In the genomic region with DNA sequence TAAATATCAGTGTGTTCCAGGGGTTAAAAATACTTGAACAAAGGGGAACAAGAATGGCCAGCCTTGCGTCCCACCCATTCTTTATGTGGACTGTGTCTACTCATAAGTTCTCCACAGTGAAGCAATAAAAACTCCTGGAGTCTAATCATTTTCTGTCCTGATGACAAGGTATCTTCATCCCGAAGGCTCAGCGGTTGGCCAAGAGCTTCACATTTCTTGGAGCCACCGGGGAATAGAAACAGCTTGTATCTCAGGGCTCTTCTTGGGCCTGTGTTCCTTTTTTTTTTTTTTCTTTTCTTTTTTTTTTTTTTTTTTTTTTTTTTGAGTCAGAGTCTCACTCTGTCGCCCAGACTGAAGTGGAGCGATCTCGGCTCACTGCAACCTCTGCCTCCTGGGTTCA, we compare ENCODE assay signal across 20 cellular contexts. TPM values are rescaled to one million over a fixed set of nuclear protein-coding genes. Genes with fewer than 3 reads are reported as not detected.
A peak's percentile ranks its signal among the peaks of the same experiment; 100 is the strongest.
DNase-seq lines count a peak whose midpoint lies in the region; ATAC-seq and TF ChIP-seq lines count a peak whose summit lies in the region.
"Had no signal": no experiment of that assay in that cellular context is flagged by ENCODE, and none has a peak within 500 bp of the region (broad histone marks: within the 10 kb centered on the region; RNA-seq: fewer than 3 reads in every experiment).

No MANE protein-coding gene starts in this region.

- H3K27me3 Mint-ChIP-seq in chondrocyte (ENCODE audit: low read depth) = no peaks in the 10 kb centered on the region
- H3K27me3 Mint-ChIP-seq: memory B cell, T-helper 17 cell, type B pancreatic cell had no signal

- no peaks in the 10 kb centered on the region for H3K9me3 ChIP-seq in right atrium auricular region

- peaks cover 0 to 65% of the 10 kb centered on the region in 2 donors for H3K4me1 ChIP-seq in right atrium auricular region

- DNase-seq in EH (ENCODE audit: low read depth) (peak; percentile 20), chondrocyte (ENCODE audit: low spot score) (no peak), right atrium auricular region (ENCODE audit: low spot score) (no peak), skeletal muscle cell (ENCODE audit: low read depth) (peak; percentile 53), KG1 (lab: John Stamatoyannopoulos, UW) (no peak), DMS79 (lab: John Stamatoyannopoulos, UW) (no peak)
- no peak for DNase-seq in activated effector memory CD4-positive, alpha-beta T cell treated with Interleukin-2 at 50 U/mL for 16 hours
- DNase-seq: activated CD8-positive, alpha-beta memory T cell treated with anti-CD3 and anti-CD28 coated beads, Interleukin-2, amount 50 U/mL, for 48 hours; COR-L47; erythroblast; MM.1S; NCI-H2081; NCI-H82; occipital lobe; T-helper 17 cell had no signal

- H3K27ac Mint-ChIP-seq in chondrocyte (ENCODE audit: unreplicated experiment) = peak overlapping the region; percentile 95
- H3K27ac Mint-ChIP-seq: activated naive CD4-positive, alpha-beta T cell treated with anti-CD3 and anti-CD28 coated beads, Interleukin-2, amount 50 U/mL, for 72 hours; memory B cell; T-helper 17 cell had no signal

- H3K4me3 Mint-ChIP-seq in chondrocyte (ENCODE audit: unreplicated experiment) = no peak overlapping the region
- H3K4me3 Mint-ChIP-seq: memory B cell, T-helper 17 cell had no signal

- H3K27ac ChIP-seq in right atrium auricular region = peak overlapping the region; percentile 54 to 60

- H3K36me3 Mint-ChIP-seq in chondrocyte (ENCODE audit: low read depth) = peaks cover 5% of the 10 kb centered on the region

- no peak for TF ChIP-seq CTCF in chondrocyte (IDR thresholded peaks at IDR 0.05)
- no peak for TF ChIP-seq CTCF in right atrium auricular region (IDR thresholded peaks at IDR 0.05)

- H3K4me1 Mint-ChIP-seq in chondrocyte (ENCODE audit: low read depth) = peaks cover 35% of the 10 kb centered on the region
- H3K4me1 Mint-ChIP-seq: memory B cell had no signal

- H3K4me3 ChIP-seq in right atrium auricular region = no peak overlapping the region
- H3K4me3 ChIP-seq in skeletal muscle cell (ENCODE audit: low read depth, low read length) = no peak overlapping the region

- no peak for ATAC-seq in HG03565 (IDR thresholded peaks at IDR 0.05; ENCODE audit: unreplicated experiment)
- ATAC-seq: activated CD4-positive, CD25-positive, alpha-beta regulatory T cell treated with anti-CD3 and anti-CD28 coated beads, Interleukin-2, amount 50 U/mL, for 24 hours; activated naive CD4-positive, alpha-beta T cell treated with anti-CD3 and anti-CD28 coated beads, Interleukin-2, amount 50 U/mL, for 72 hours; T-helper 17 cell had no signal

- H3K36me3 ChIP-seq in right atrium auricular region = no peaks in the 10 kb centered on the region

- no peaks in the 10 kb centered on the region for H3K27me3 ChIP-seq in right atrium auricular region

- H3K9me3 Mint-ChIP-seq in chondrocyte (ENCODE audit: low read depth) = no peaks in the 10 kb centered on the region
- H3K9me3 Mint-ChIP-seq: activated naive CD4-positive, alpha-beta T cell treated with anti-CD3 and anti-CD28 coated beads, Interleukin-2, amount 50 U/mL, for 72 hours; memory B cell; type B pancreatic cell had no signal

RNA-seq across cellular contexts. Expression of gene ADORA2A, which starts 36.8 kb away (rescaled TPM):
- 2.3 to 3.6 TPM (median 2.4 TPM) in 3 replicates for total RNA-seq in chondrocyte
- total RNA-seq in right atrium auricular region = 1 to 10 TPM; 5.9 to 7.1 TPM

Comparison
In these comparisons a context has a peak if more than half of its experiments do, and no peak if none do; other contexts are left out.
1. DNase-seq: peak in EH (single experiment) and skeletal muscle cell (single experiment); none in chondrocyte (single experiment), right atrium auricular region (single experiment), KG1 (single experiment), activated effector memory CD4-positive, alpha-beta T cell treated with Interleukin-2 at 50 U/mL for 16 hours (single experiment) and DMS79 (single experiment).